ENCODE assay signal across 14 cellular contexts in genomic region chr12:19382563-19382962, GRCh38. TPM values are rescaled to one million over a fixed set of nuclear protein-coding genes. Genes with fewer than 3 reads are reported as not detected.
DNase-seq lines count a peak whose midpoint lies in the region; ATAC-seq, FAIRE-seq and TF ChIP-seq lines count a peak whose summit lies in the region.
"Had no signal": no experiment of that assay in that cellular context is flagged by ENCODE, and none has a peak within 500 bp of the region (broad histone marks: within the 10 kb centered on the region; RNA-seq: fewer than 3 reads in every experiment).

No MANE protein-coding gene starts in this region.

- no peaks in the 10 kb centered on the region for H4K20me1 ChIP-seq in keratinocyte (ENCODE audit: control insufficient read depth, extremely low read depth, insufficient read depth, low read length)

- no peak for TF ChIP-seq CTCF in Panc1 (IDR thresholded peaks at IDR 0.05)
- no peak for TF ChIP-seq CTCF in keratinocyte (optimal IDR thresholded peaks at IDR 0.05 in 1 of 3, IDR thresholded peaks at IDR 0.05 in 1 of 3, conservative IDR thresholded peaks at IDR 0.05 in 1 of 3; ENCODE audit: extremely low read depth in 1 of 3, insufficient read depth in 2 of 3, low read length in 3 of 3)

- H3K27ac ChIP-seq in ACC112 (ENCODE audit: low read depth, low read length) (peak overlapping the region; percentile 62; the same call in 1 of the 2 replicates), Panc1 (ENCODE audit: low read length) (0 out of 2 replicates have a peak overlapping the region, but pooled peaks have one; percentile 39), keratinocyte (ENCODE audit: control insufficient read depth, insufficient read depth, low read length) (peak overlapping the region; percentile 94), trophoblast cell (ENCODE audit: low read depth, low read length) (no peak overlapping the region)

- no peak overlapping the region for H3K23ac ChIP-seq in trophoblast cell (ENCODE audit: low read length)

- no peak for DNase-seq in Panc1 (ENCODE audit: low read depth, low spot score)
- no peak for DNase-seq in keratinocyte (ENCODE audit: low read depth, low spot score)
- no peak for DNase-seq in trophoblast cell
- no peak for DNase-seq in activated CD8-positive, alpha-beta memory T cell treated with anti-CD3 and anti-CD28 coated beads, Interleukin-2, amount 50 U/mL, for 4 hours
- DNase-seq in AG20443 (ENCODE audit: low spot score), result no peak
- DNase-seq: DND-41, midbrain, MV-4-11, NCI-H2107, SIG-M5 had no signal

- no peak overlapping the region for H2BK120ac ChIP-seq in trophoblast cell (ENCODE audit: insufficient read depth, low read length, poor library complexity)

- H3K9ac ChIP-seq in keratinocyte (ENCODE audit: control insufficient read depth, extremely low read depth, insufficient read depth, low read length), result peak overlapping the region; percentile 67
- H3K9ac ChIP-seq in trophoblast cell (ENCODE audit: low read length), result no peak overlapping the region

- no CpG with 5 or more reads among the region's 9 CpGs for WGBS in trophoblast cell (ENCODE audit: extremely low coverage, insufficient coverage, insufficient read length)

- no peak overlapping the region for H3K14ac ChIP-seq in trophoblast cell (ENCODE audit: low read length)

- no peak overlapping the region for H3K18ac ChIP-seq in trophoblast cell (ENCODE audit: low read length)

- POLR2A ChIA-PET in Panc1 (lab: Charles Lee), result no interaction called here

- H3K27me3 ChIP-seq in ACC112 (ENCODE audit: insufficient read depth, low read length) (no peaks in the 10 kb centered on the region), Panc1 (ENCODE audit: control insufficient read depth, insufficient read depth, low read length) (no peaks in the 10 kb centered on the region), keratinocyte (ENCODE audit: control insufficient read depth, extremely low read depth, insufficient read depth, low read length) (no peaks in the 10 kb centered on the region), trophoblast cell (ENCODE audit: insufficient read depth, low read length) (no peaks in the 10 kb centered on the region)

- intact Hi-C loops in Panc1 (cut with micrococcal nuclease; ENCODE audit: unreplicated experiment), result no loop called here

- H3K79me2 ChIP-seq in ACC112 (ENCODE audit: control insufficient read depth, insufficient read depth, low read length, unreplicated experiment) (no peaks in the 10 kb centered on the region), keratinocyte (ENCODE audit: control insufficient read depth, insufficient read depth, low read length) (no peaks in the 10 kb centered on the region), trophoblast cell (ENCODE audit: control insufficient read depth, insufficient read depth, low read length, poor library complexity) (no peaks in the 10 kb centered on the region)

- H3K36me3 ChIP-seq in ACC112 (ENCODE audit: insufficient read depth, low read length) (0 out of 2 replicates have a peak, but pooled peaks cover 4% of the 10 kb centered on the region), Panc1 (ENCODE audit: control insufficient read depth, insufficient read depth, low read length) (no peaks in the 10 kb centered on the region), keratinocyte (ENCODE audit: control insufficient read depth in 2 of 2, extremely low read depth in 1 of 2, insufficient read depth in 2 of 2, low read length in 2 of 2) (peaks cover 2 to 3% of the 10 kb centered on the region in 2 experiments), trophoblast cell (ENCODE audit: control insufficient read depth in 1 of 2, insufficient read depth in 2 of 2, low read length in 2 of 2) (peaks cover 6% of the 10 kb centered on the region in 2 experiments)

- peak; percentile 20 for FAIRE-seq in keratinocyte (lab: Jason Lieb, UNC)
- FAIRE-seq: HepG2 had no signal

- H3K4me3 ChIP-seq in ACC112 (ENCODE audit: low read depth, low read length) (peak overlapping the region; percentile 34; the same call in 1 of the 2 replicates), Panc1 (ENCODE audit: low read depth in 2 of 2, low read length in 2 of 2) (no peak overlapping the region), keratinocyte (ENCODE audit: control insufficient read depth in 2 of 3, extremely low read depth in 1 of 3, insufficient read depth in 2 of 3, low read depth in 1 of 3, low read length in 3 of 3) (peak overlapping the region in 1 of 3 experiments; percentile 21), trophoblast cell (ENCODE audit: low read depth, low read length) (no peak overlapping the region)

- no peak overlapping the region for H2BK5ac ChIP-seq in trophoblast cell (ENCODE audit: low read depth, low read length, poor library complexity)

- BruUV-seq in Panc1 (replicated peaks; lab: Mats Ljungman, UMichigan), result no TSS peak

- H3K79me1 ChIP-seq in trophoblast cell (ENCODE audit: low read length), result no peaks in the 10 kb centered on the region

- H3K4ac ChIP-seq in trophoblast cell (ENCODE audit: low read depth, low read length), result no peak overlapping the region

- H3K4me2 ChIP-seq in keratinocyte (ENCODE audit: control insufficient read depth, extremely low read depth, insufficient read depth, low read depth, low read length) (peak overlapping the region; percentile 57), trophoblast cell (ENCODE audit: low read length) (no peak overlapping the region)

- peak; percentile 11 for ATAC-seq in GM18907 (IDR thresholded peaks at IDR 0.05; ENCODE audit: unreplicated experiment)
- no peak; the same call in 1 of the 2 replicates for ATAC-seq in Panc1
- no peak for ATAC-seq in HG03432 (IDR thresholded peaks at IDR 0.05; ENCODE audit: unreplicated experiment)

- H2AK5ac ChIP-seq in trophoblast cell (ENCODE audit: low read length), result no peak overlapping the region

- no peak overlapping the region for H4K12ac ChIP-seq in trophoblast cell (ENCODE audit: low read depth, low read length)

- H2BK12ac ChIP-seq in trophoblast cell (ENCODE audit: low read length), result no peak overlapping the region

- no peaks in the 10 kb centered on the region for H3K9me3 ChIP-seq in Panc1 (ENCODE audit: control insufficient read depth, insufficient read depth, low read depth, low read length)
- no peaks in the 10 kb centered on the region for H3K9me3 ChIP-seq in keratinocyte (ENCODE audit: control insufficient read depth, low read depth, low read length)
- H3K9me3 ChIP-seq in trophoblast cell (ENCODE audit: insufficient read depth, low read depth, low read length), result peaks cover 2% of the 10 kb centered on the region

- H3K4me1 ChIP-seq in ACC112 (ENCODE audit: control insufficient read depth, insufficient read depth, low read length, unreplicated experiment), result peaks cover 13% of the 10 kb centered on the region
- no peaks in the 10 kb centered on the region; the same call in 1 of the 2 replicates for H3K4me1 ChIP-seq in Panc1 (ENCODE audit: control insufficient read depth, insufficient read depth, low read length)
- H3K4me1 ChIP-seq in keratinocyte (ENCODE audit: control insufficient read depth, extremely low read depth, insufficient read depth, low read length), result peaks cover 16% of the 10 kb centered on the region
- H3K4me1 ChIP-seq in trophoblast cell (ENCODE audit: control insufficient read depth in 1 of 2, insufficient read depth in 2 of 2, low read length in 2 of 2), result peaks cover 2 to 5% of the 10 kb centered on the region in 2 experiments

- no peak overlapping the region for H4K8ac ChIP-seq in trophoblast cell (ENCODE audit: low read depth, low read length)

- H2AFZ ChIP-seq in ACC112 (ENCODE audit: low read length, unreplicated experiment), result peak overlapping the region; percentile 39
- H2AFZ ChIP-seq in keratinocyte (ENCODE audit: control insufficient read depth, low read length), result peak overlapping the region; percentile 74
- no peak overlapping the region for H2AFZ ChIP-seq in trophoblast cell (ENCODE audit: insufficient read depth, low read length, poor library complexity)

- H4K91ac ChIP-seq in trophoblast cell (ENCODE audit: low read depth, low read length), result no peak overlapping the region

- in situ Hi-C loops in Panc1 (cut with HindIII; ENCODE audit: low pct_unique_long_range_greater_than_20kb, low sequenced_read_pairs), result no loop called here

- CTCF ChIA-PET in Panc1 (lab: Charles Lee), result no interaction called here

- no peaks in the 10 kb centered on the region for H3K9me1 ChIP-seq in keratinocyte (ENCODE audit: control insufficient read depth, extremely low read depth, insufficient read depth, low read length)

- dilution Hi-C loops in keratinocyte (cut with MboI; ENCODE audit: extremely low pct_ligation_motif_present, low sequenced_read_pairs), result no loop called here

RNA-seq across cellular contexts. Expression of gene AEBP2, which starts 56.7 kb away (rescaled TPM):
- 32.4 TPM for total RNA-seq in Panc1 (2021; ENCODE audit: unreplicated experiment)
- 13.3 TPM for polyA plus RNA-seq in Panc1 (2012; ENCODE audit: insufficient read length)
- 10.1 to 19.6 TPM (median 14.8 TPM) in 3 replicates for polyA plus RNA-seq in keratinocyte
- 36.5 TPM for polyA plus RNA-seq in keratinocyte (2011; ENCODE audit: low read depth)
- polyA plus RNA-seq in keratinocyte (2011; cell fraction: cytosol; rRNA removed), result 15.9 and 26.4 TPM in 2 replicates
- 32.0 and 32.1 TPM in 2 replicates for polyA plus RNA-seq in keratinocyte (2011; cell fraction: nucleus; rRNA removed)
- polyA plus RNA-seq in keratinocyte (2012; ENCODE audit: low replicate concordance), result 21.5 and 22.7 TPM in 2 replicates
- 12.8 to 18.6 TPM (median 17.7 TPM) in 3 replicates for polyA minus RNA-seq in keratinocyte
- polyA minus RNA-seq in keratinocyte (2011; cell fraction: cytosol; rRNA and poly(A)+ RNA removed), result 8.8 TPM
- polyA minus RNA-seq in keratinocyte (2011; cell fraction: nucleus; rRNA and poly(A)+ RNA removed), result 12.9 and 34.5 TPM in 2 replicates
- polyA plus RNA-seq in trophoblast cell (2013), result 66.3 and 67.4 TPM in 2 replicates
